ENCODE assay signal across 8 cellular contexts in the genomic region with DNA sequence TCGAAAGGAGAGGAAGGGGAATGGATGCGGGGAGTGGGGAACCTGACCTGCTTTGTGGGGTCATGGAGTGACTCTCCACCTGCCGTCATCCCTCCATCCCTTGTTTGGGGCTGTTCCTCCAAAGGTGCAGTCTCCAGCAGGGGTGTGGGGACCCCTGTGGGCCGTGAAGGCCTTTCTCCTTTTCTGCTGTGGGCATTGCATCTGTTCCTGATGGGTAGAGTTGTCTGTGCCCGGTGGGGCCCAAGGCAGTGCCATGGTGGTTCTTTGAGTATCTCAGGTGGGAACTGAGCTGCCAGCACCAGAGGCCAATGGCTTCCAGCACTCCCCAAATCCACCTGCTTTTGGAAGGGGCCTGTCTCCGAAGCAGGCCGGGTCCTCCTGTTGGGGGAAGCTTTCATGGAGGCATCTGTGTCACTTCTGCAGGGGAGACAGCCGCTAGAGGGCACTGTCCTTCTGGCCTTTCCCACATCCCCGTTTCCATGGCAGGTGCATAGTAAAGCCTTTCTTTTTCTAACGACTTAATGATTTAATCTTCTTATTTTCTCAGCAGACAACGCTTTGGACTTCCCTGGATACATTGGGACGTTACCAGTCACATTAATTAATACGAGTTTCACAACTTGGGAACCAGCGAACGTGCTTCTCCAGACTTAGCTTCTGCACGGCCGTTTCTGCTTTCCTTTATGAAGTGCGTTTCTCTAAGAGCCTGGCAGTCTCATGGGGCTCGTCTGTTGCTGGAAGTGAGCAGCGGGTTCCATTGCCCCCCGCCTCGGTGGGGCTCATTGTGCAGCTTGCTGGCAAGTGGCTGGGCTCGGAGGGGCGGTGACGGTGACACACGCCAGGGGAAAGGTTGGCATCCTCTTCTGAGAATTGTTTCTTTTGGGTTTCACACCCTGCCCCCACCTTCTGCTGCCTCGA. TPM values are rescaled to one million over a fixed set of nuclear protein-coding genes. Genes with fewer than 3 reads are reported as not detected.
A peak's percentile ranks its signal among the peaks of the same experiment; 100 is the strongest.
DNase-seq lines count a peak whose midpoint lies in the region; ATAC-seq and TF ChIP-seq lines count a peak whose summit lies in the region.

No MANE protein-coding gene starts in this region.

- peaks cover 82% of the 10 kb centered on the region for H4K20me1 ChIP-seq in OCI-LY3 (ENCODE audit: insufficient read depth, low read length)

- H3K27ac Mint-ChIP-seq in naive B cell = no peak overlapping the region

- H3K27ac ChIP-seq in C4-2B = no peak overlapping the region
- H3K27ac ChIP-seq in OCI-LY3 (ENCODE audit: low read length) = no peak overlapping the region
- no peak overlapping the region for H3K27ac ChIP-seq in esophagus squamous epithelium

- no peak overlapping the region for H3K9ac ChIP-seq in OCI-LY3 (ENCODE audit: low read length)

- TF ChIP-seq CTCF in C4-2B (conservative IDR thresholded peaks at IDR 0.05) (peak; percentile 96), OCI-LY3 (IDR thresholded peaks at IDR 0.05; ENCODE audit: low read depth, low read length) (peak; percentile 90), esophagus squamous epithelium (IDR thresholded peaks at IDR 0.05) (peak; percentile 67 to 92 (median 78))

- no peak overlapping the region for H2AFZ ChIP-seq in OCI-LY3 (ENCODE audit: low read depth, low read length)

- H3K4me3 ChIP-seq in OCI-LY3 (ENCODE audit: low read length) (no peak overlapping the region), esophagus squamous epithelium (peak overlapping the region in 1 of 4 donors; percentile 39)

- peak; percentile 9 for DNase-seq in HS-27A (ENCODE audit: low read depth)
- peak; percentile 59 for DNase-seq in activated T-cell treated with anti-CD3 and anti-CD28 coated beads for 4 hours
- DNase-seq in esophagus squamous epithelium (lab: John Stamatoyannopoulos, UW) = no peak
- DNase-seq in naive B cell = peak; percentile 48
- DNase-seq in stimulated activated CD8-positive, alpha-beta memory T cell treated with anti-CD3 and anti-CD28 coated beads, Interleukin-7, amount 100 ng/mL, for 4 hours (ENCODE audit: low read depth in 2 of 2) = peak; percentile 42 to 51

- WGBS in esophagus squamous epithelium, 2 donors = 25 to 33% methylated on average over 15 to 22 of the region's 27 CpGs

- no peak overlapping the region for H3K4me3 Mint-ChIP-seq in naive B cell

- no peaks in the 10 kb centered on the region for H3K4me1 ChIP-seq in OCI-LY3 (ENCODE audit: low read length)
- H3K4me1 ChIP-seq in esophagus squamous epithelium = peaks cover 3 to 21% (median 6%) of the 10 kb centered on the region in 3 donors

- H3K9me3 Mint-ChIP-seq in naive B cell = peaks cover 0 to 4% (median 0%) of the 10 kb centered on the region in 7 donors

- H3K36me3 Mint-ChIP-seq in naive B cell = peaks cover 7 to 14% of the 10 kb centered on the region in 2 donors

- no peaks in the 10 kb centered on the region for H3K27me3 ChIP-seq in OCI-LY3 (ENCODE audit: low read depth, low read length)
- H3K27me3 ChIP-seq in esophagus squamous epithelium = peaks cover 0 to 31% (median 0%) of the 10 kb centered on the region in 4 donors

- no peaks in the 10 kb centered on the region; the same call in 1 of the 2 replicates for H3K79me2 ChIP-seq in OCI-LY3 (ENCODE audit: low read length)

- H3K4me1 Mint-ChIP-seq in naive B cell = peaks cover 17 to 18% (median 18%) of the 10 kb centered on the region in 3 donors

- no peaks in the 10 kb centered on the region for H3K27me3 Mint-ChIP-seq in naive B cell

- no peak overlapping the region for H3K4me2 ChIP-seq in OCI-LY3 (ENCODE audit: low read length)

- H3K9me3 ChIP-seq in OCI-LY3 (ENCODE audit: insufficient read depth, low read length) (no peaks in the 10 kb centered on the region), esophagus squamous epithelium (no peaks in the 10 kb centered on the region)

- intact Hi-C loops in esophagus squamous epithelium (cut with DNase I) = loop anchor here (5.0 kb wide), 1 partner anchor 89 kb away; no protein-coding TSS in a partner anchor

- H3K36me3 ChIP-seq in OCI-LY3 (replicated peaks; ENCODE audit: low read depth, low read length) = peaks cover 17% of the 10 kb centered on the region
- no peaks in the 10 kb centered on the region for H3K36me3 ChIP-seq in esophagus squamous epithelium

- TF ChIP-seq POLR2A in esophagus squamous epithelium (IDR thresholded peaks at IDR 0.05) = no peak

- ATAC-seq in naive B cell (ENCODE audit: low read depth in 2 of 2) (peak; percentile 53 to 68), HG02884 (IDR thresholded peaks at IDR 0.05; ENCODE audit: unreplicated experiment) (no peak)

RNA-seq across cellular contexts. Expression of a gene that starts 57.1 kb away (rescaled TPM):
- 10 to 100 TPM in 2 of 4 donors, 1 to 10 TPM in 2; 3.3 to 20.8 (median 11.7) TPM for total RNA-seq in esophagus squamous epithelium
- polyA plus RNA-seq in naive B cell (ENCODE audit: low read depth in 6 of 6) = 10 to 100 TPM; 18.6 to 30.0 (median 21.3) TPM
